In the genomic region with DNA sequence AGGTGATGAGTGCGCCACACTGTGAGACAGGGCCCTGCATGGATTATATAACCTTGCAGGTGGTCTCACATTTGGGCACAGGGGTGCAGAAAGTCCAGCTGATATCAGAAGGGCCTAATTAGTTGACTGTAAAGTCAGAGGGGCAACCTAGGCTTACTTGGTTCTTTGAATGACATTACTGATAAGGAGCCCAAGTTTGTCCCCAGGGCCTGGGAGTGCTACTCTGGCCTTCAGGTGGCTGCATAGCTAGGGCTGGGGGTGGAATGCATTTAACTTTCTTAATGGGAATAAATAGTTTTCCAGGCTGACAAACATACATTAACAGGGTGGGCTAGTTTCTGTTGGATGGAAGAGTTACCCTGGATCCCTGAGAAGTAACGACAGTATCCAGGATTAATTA, we compare ENCODE assay signal across 10 cellular contexts. TPM values are rescaled to one million over a fixed set of nuclear protein-coding genes. Genes with fewer than 3 reads are reported as not detected.
DNase-seq lines count a peak whose midpoint lies in the region; ATAC-seq, FAIRE-seq and TF ChIP-seq lines count a peak whose summit lies in the region.
"Had no signal": no experiment of that assay in that cellular context is flagged by ENCODE, and none has a peak within 500 bp of the region (broad histone marks: within the 10 kb centered on the region; RNA-seq: fewer than 3 reads in every experiment).

No MANE protein-coding gene starts in this region.

- H3K4me3 Mint-ChIP-seq in CD4-positive, alpha-beta T cell: no peak overlapping the region
- H3K4me3 Mint-ChIP-seq in H9: no peak overlapping the region

- H3K79me2 ChIP-seq in OCI-LY7 (ENCODE audit: insufficient read depth, low read depth, low read length) (peaks cover 10% of the 10 kb centered on the region), H9 (ENCODE audit: insufficient read depth, low read length) (peaks cover 5% of the 10 kb centered on the region; the same call in 1 of the 2 replicates)

- H3K27ac ChIP-seq in CD4-positive, alpha-beta T cell (ENCODE audit: low read depth, low read length): no peak overlapping the region
- H3K27ac ChIP-seq in OCI-LY7 (ENCODE audit: low read depth, low read length, poor library complexity, severe bottlenecking) (peak overlapping the region; percentile 55), kidney (ENCODE audit: low read depth in 2 of 2, low read length in 2 of 2) (no peak overlapping the region), spleen (peak overlapping the region in 1 of 8 donors; percentile 37), H9 (ENCODE audit: insufficient read length, low read depth, low read length) (no peak overlapping the region)

- no peak overlapping the region for H4K8ac ChIP-seq in H9 (replicated peaks; ENCODE audit: insufficient read length, low read depth, low read length)

- H3K23me2 ChIP-seq in H9 (ENCODE audit: insufficient read length, low read depth, low read length, poor library complexity, severe bottlenecking): peaks cover 10% of the 10 kb centered on the region

- H3K4me1 Mint-ChIP-seq in CD4-positive, alpha-beta T cell (ENCODE audit: low read depth): peaks cover 22% of the 10 kb centered on the region
- peaks cover 13 to 15% of the 10 kb centered on the region in 2 experiments for H3K4me1 Mint-ChIP-seq in H9

- H2BK120ac ChIP-seq in H9 (ENCODE audit: low read depth, low read length, poor library complexity, severe bottlenecking): no peak overlapping the region

- WGBS in spleen, 5 donors: 91 to 96% (median 92%) methylated on average over 2 of the region's 2 CpGs
- WGBS in H9 (ENCODE audit: extremely low coverage, insufficient read length, low lambda C conversion rate): no CpG with 5 or more reads among the region's 2 CpGs

- no peaks in the 10 kb centered on the region for H3K79me1 ChIP-seq in H9 (ENCODE audit: insufficient read depth, low read depth, low read length, poor library complexity, severe bottlenecking)

- no peak overlapping the region for H3K14ac ChIP-seq in H9 (ENCODE audit: insufficient read depth, low read length)

- POLR2A ChIA-PET in CD4-positive, alpha-beta T cell (lab: Charles Lee): interaction anchor here (1.1 kb wide), 1 partner anchor 146 kb away, joined by 3 read pairs; no protein-coding TSS in a partner anchor
- POLR2A ChIA-PET in OCI-LY7 (lab: Charles Lee): interaction anchor here (1.1 to 1.9 kb wide), 4 partner anchors 84 to 427 kb away, joined by 3 to 10 read pairs (median 6); no protein-coding TSS in a partner anchor

- no peak overlapping the region for H3K56ac ChIP-seq in H9 (ENCODE audit: insufficient read length, low read depth, low read length)

- H3K9me3 ChIP-seq in CD4-positive, alpha-beta T cell (ENCODE audit: control insufficient read depth, low read length): no peaks in the 10 kb centered on the region
- H3K9me3 ChIP-seq in OCI-LY7 (ENCODE audit: low read length): no peaks in the 10 kb centered on the region
- no peaks in the 10 kb centered on the region for H3K9me3 ChIP-seq in kidney (ENCODE audit: control insufficient read depth in 1 of 2, low read length in 2 of 2)
- H3K9me3 ChIP-seq in spleen: no peaks in the 10 kb centered on the region
- H3K9me3 ChIP-seq in H9 (ENCODE audit: control insufficient read depth, low read depth, low read length): no peaks in the 10 kb centered on the region

- FAIRE-seq in kidney (lab: Jason Lieb, UNC): no peak

- H4K91ac ChIP-seq in H9 (ENCODE audit: insufficient read length, low read depth, low read length): no peak overlapping the region

- no peaks in the 10 kb centered on the region for H3K9me2 ChIP-seq in OCI-LY7 (ENCODE audit: insufficient read depth, low read length)

- H3K36me3 Mint-ChIP-seq in CD4-positive, alpha-beta T cell (ENCODE audit: low read depth): peaks cover 5% of the 10 kb centered on the region
- H3K36me3 Mint-ChIP-seq in H9 (ENCODE audit: insufficient read depth in 1 of 3, low read depth in 3 of 3): no peaks in the 10 kb centered on the region; a peak in 1 of 7 replicates

- no peak overlapping the region for H2AK5ac ChIP-seq in H9 (ENCODE audit: insufficient read length, low read length)

- no peak overlapping the region for H4K5ac ChIP-seq in H9 (ENCODE audit: insufficient read length, low read depth, low read length)

- no peak overlapping the region for H2BK20ac ChIP-seq in H9 (ENCODE audit: low read depth, low read length, poor library complexity, severe bottlenecking)

- no peaks in the 10 kb centered on the region for H4K20me1 ChIP-seq in OCI-LY7 (ENCODE audit: insufficient read depth, low read length)
- no peaks in the 10 kb centered on the region for H4K20me1 ChIP-seq in H9 (ENCODE audit: control insufficient read depth, insufficient read depth, insufficient read length)

- no peak for TF ChIP-seq POLR2A in spleen (IDR thresholded peaks at IDR 0.05)

- no peak for ATAC-seq in CD4-positive, alpha-beta T cell (ENCODE audit: poor library complexity)
- no peak for ATAC-seq in GM21528 (IDR thresholded peaks at IDR 0.05; ENCODE audit: low FRiP score, unreplicated experiment)

- CTCF ChIA-PET in CD4-positive, alpha-beta T cell (lab: Charles Lee): interaction anchor here (1.0 to 3.3 kb wide), 15 partner anchors 10 to 532 kb away, joined by 3 to 18 read pairs (median 5); a partner anchor contains a TSS
- CTCF ChIA-PET in OCI-LY7 (lab: Charles Lee; ENCODE audit: unreplicated experiment): interaction anchor here (0.6 to 1.3 kb wide), 4 partner anchors 29 to 101 kb away, joined by 4 to 7 read pairs (median 4); no protein-coding TSS in a partner anchor

- H2BK5ac ChIP-seq in H9 (ENCODE audit: insufficient read length, low read length): no peak overlapping the region

- no peaks in the 10 kb centered on the region for H3K27me3 Mint-ChIP-seq in CD4-positive, alpha-beta T cell
- H3K27me3 Mint-ChIP-seq in H9 (ENCODE audit: low read depth): no peaks in the 10 kb centered on the region; the same call in 1 of the 2 replicates

- BruUV-seq in OCI-LY7 (replicated peaks; lab: Mats Ljungman, UMichigan): no TSS peak

- H2AFZ ChIP-seq in OCI-LY7 (ENCODE audit: low read length): peak overlapping the region; percentile 69; the same call in 1 of the 2 replicates
- no peak overlapping the region for H2AFZ ChIP-seq in H9 (ENCODE audit: low read length)

- no peaks in the 10 kb centered on the region for H3K27me3 ChIP-seq in CD4-positive, alpha-beta T cell (ENCODE audit: control insufficient read depth, insufficient read depth, low read length)
- H3K27me3 ChIP-seq in spleen (replicated peaks in 1 of 7) (no peaks in the 10 kb centered on the region), H9 (ENCODE audit: insufficient read depth, low read length) (no peaks in the 10 kb centered on the region)

- no peaks in the 10 kb centered on the region for H3K9me3 Mint-ChIP-seq in CD4-positive, alpha-beta T cell
- no peaks in the 10 kb centered on the region; a peak in 1 of 5 replicates for H3K9me3 Mint-ChIP-seq in H9

- DNase-seq in CD4-positive, alpha-beta T cell: no peak
- DNase-seq in OCI-LY7 (ENCODE audit: low spot score) (no peak), kidney (peak; percentile 30), spleen (peak; percentile 21), H9 (no peak), medulla oblongata (ENCODE audit: extremely low spot score) (no peak)

- H3K36me3 ChIP-seq in OCI-LY7 (ENCODE audit: insufficient read depth, low read length): no peaks in the 10 kb centered on the region
- H3K36me3 ChIP-seq in kidney (ENCODE audit: control insufficient read depth in 1 of 2, insufficient read depth in 2 of 2, low read length in 2 of 2): no peaks in the 10 kb centered on the region
- no peaks in the 10 kb centered on the region for H3K36me3 ChIP-seq in spleen

- no peak overlapping the region for H3T11ph ChIP-seq in H9 (ENCODE audit: low read length)

- no peak overlapping the region for H3K23ac ChIP-seq in H9 (ENCODE audit: insufficient read length, low read depth, low read length)

- H3K4me2 ChIP-seq in OCI-LY7 (ENCODE audit: low read length): 0 out of 2 replicates have a peak overlapping the region, but pooled peaks have one; percentile 14
- H3K4me2 ChIP-seq in H9 (ENCODE audit: insufficient read depth, insufficient read length, low read length): no peak overlapping the region

- TF ChIP-seq CTCF in CD4-positive, alpha-beta T cell (IDR thresholded peaks at IDR 0.05): no peak
- TF ChIP-seq CTCF in OCI-LY7 (conservative IDR thresholded peaks at IDR 0.05; ENCODE audit: low read length): no peak
- no peak for TF ChIP-seq CTCF in kidney (IDR thresholded peaks at IDR 0.05; ENCODE audit: borderline replicate concordance, extremely low read depth, insufficient read depth)
- no peak for TF ChIP-seq CTCF in spleen (IDR thresholded peaks at IDR 0.05 in 8 of 11, conservative IDR thresholded peaks at IDR 0.05 in 3 of 11)
- no peak for TF ChIP-seq CTCF in H9 (conservative IDR thresholded peaks at IDR 0.05)

- no peak overlapping the region for H2BK12ac ChIP-seq in H9 (ENCODE audit: insufficient read length, low read depth, low read length)

- intact Hi-C loops in CD4-positive, alpha-beta T cell (cut with DNase I, micrococcal nuclease): loop anchor here (2.0 to 10.0 kb wide), 8 partner anchors 194 to 1688 kb away; a partner anchor contains a TSS
- intact Hi-C loops in OCI-LY7 (cut with micrococcal nuclease; ENCODE audit: unreplicated experiment) (loop anchor here (10.0 kb wide), 1 partner anchor 242 kb away; no protein-coding TSS in a partner anchor), kidney (cut with DNase I) (no loop called here), spleen (cut with DNase I; ENCODE audit: low total_unique reads) (loop anchor here (10.0 kb wide), 1 partner anchor 322 kb away; a partner anchor contains a TSS)

- H3K4ac ChIP-seq in H9 (ENCODE audit: low read depth, low read length): no peak overlapping the region

- H3K9ac ChIP-seq in kidney (ENCODE audit: low read length in 2 of 2) (no peak overlapping the region), H9 (ENCODE audit: extremely low read depth, insufficient read length, low read length) (no peak overlapping the region)

- H3K4me1 ChIP-seq in OCI-LY7 (ENCODE audit: insufficient read depth, low read length, poor library complexity, severe bottlenecking): peaks cover 40% of the 10 kb centered on the region
- H3K4me1 ChIP-seq in kidney (ENCODE audit: control insufficient read depth in 1 of 2, insufficient read depth in 1 of 2, low read depth in 1 of 2, low read length in 2 of 2): peaks cover 5% of the 10 kb centered on the region in 2 donors
- peaks cover 8 to 25% (median 14%) of the 10 kb centered on the region in 6 donors for H3K4me1 ChIP-seq in spleen
- H3K4me1 ChIP-seq in H9 (ENCODE audit: insufficient read depth, low read length): peaks cover 8% of the 10 kb centered on the region; the same call in 1 of the 2 replicates

- H3K18ac ChIP-seq in H9 (ENCODE audit: insufficient read length, low read depth, low read length): no peak overlapping the region

- no peak overlapping the region for H3K4me3 ChIP-seq in OCI-LY7 (ENCODE audit: low read depth, low read length, poor library complexity, severe bottlenecking)
- H3K4me3 ChIP-seq in kidney (ENCODE audit: low read length in 2 of 2): no peak overlapping the region
- no peak overlapping the region for H3K4me3 ChIP-seq in spleen

- H2BK15ac ChIP-seq in H9 (ENCODE audit: low read depth, low read length): no peak overlapping the region

- H3K27ac Mint-ChIP-seq in CD4-positive, alpha-beta T cell: peak overlapping the region; percentile 68
- H3K27ac Mint-ChIP-seq in H9: no peak overlapping the region; a peak in 1 of 7 replicates

RNA-seq across cellular contexts. Expression of a gene that starts 3.3 kb away (rescaled TPM):
- not detected for total RNA-seq in CD4-positive, alpha-beta T cell
- 0.08 TPM in 1 of 2 replicates, not detected in the other for total RNA-seq in OCI-LY7 (2014; rRNA removed; shearing (Covaris generic))
- 0.08 and 0.09 TPM in 2 replicates for total RNA-seq in OCI-LY7 (2022)
- not detected for total RNA-seq in kidney
- not detected for polyA plus RNA-seq in kidney (ENCODE audit: insufficient read depth, low read depth, low replicate concordance)
- total RNA-seq in spleen: not detected
- not detected for polyA plus RNA-seq in spleen
- not detected in 2 replicates for total RNA-seq in H9 (2021)
- total RNA-seq: A673, H7, IMR-90 had no signal
- polyA plus RNA-seq: IMR-90 had no signal

RNA-seq across cellular contexts. Expression of a gene that starts 3.9 kb away (rescaled TPM):
- 10 to 100 TPM; 15.5 to 17.7 TPM for total RNA-seq in CD4-positive, alpha-beta T cell
- total RNA-seq in OCI-LY7 (2014; rRNA removed; shearing (Covaris generic)): 21.2 and 36.3 TPM in 2 replicates
- total RNA-seq in OCI-LY7 (2022): 70.7 and 84.4 TPM in 2 replicates
- 61.7 TPM for total RNA-seq in kidney
- 5.8 TPM for polyA plus RNA-seq in kidney (ENCODE audit: insufficient read depth, low read depth, low replicate concordance)
- total RNA-seq in spleen: 10 to 100 TPM; 35.9 to 62.6 (median 45.1) TPM
- polyA plus RNA-seq in spleen: 10 to 100 TPM in 1 of 3 donors, 1 to 10 TPM in 2; 5.4 to 13.4 (median 5.4) TPM
- 40.1 and 41.9 TPM in 2 replicates for total RNA-seq in H9 (2021)

Comparison
In these comparisons a context has a peak if more than half of its experiments do, and no peak if none do; other contexts are left out.
1. DNase-seq: peak in kidney (single experiment) and spleen (single experiment); none in CD4-positive, alpha-beta T cell (0 of 10), OCI-LY7 (single experiment), H9 (single experiment) and medulla oblongata (single experiment).